In genomic region chr17:50661348-50661747, GRCh38 we compare ENCODE assay signal across 9 cellular contexts. TPM values are rescaled to one million over a fixed set of nuclear protein-coding genes. Genes with fewer than 3 reads are reported as not detected.
DNase-seq lines count a peak whose midpoint lies in the region; ATAC-seq, FAIRE-seq and TF ChIP-seq lines count a peak whose summit lies in the region.
"Had no signal": no experiment of that assay in that cellular context is flagged by ENCODE, and none has a peak within 500 bp of the region (broad histone marks: within the 10 kb centered on the region; RNA-seq: fewer than 3 reads in every experiment).

No MANE protein-coding gene starts in this region.

- H3K4me3 ChIP-seq in keratinocyte (ENCODE audit: control insufficient read depth in 2 of 3, extremely low read depth in 1 of 3, insufficient read depth in 2 of 3, low read depth in 1 of 3, low read length in 3 of 3) (no peak overlapping the region), thyroid gland (replicated peaks in 1 of 3) (no peak overlapping the region)
- H3K4me3 ChIP-seq: GM12878 had no signal

- dilution Hi-C loops in keratinocyte (cut with MboI; ENCODE audit: extremely low pct_ligation_motif_present, low sequenced_read_pairs), result no loop called here

- H3K36me3 Mint-ChIP-seq in activated naive CD4-positive, alpha-beta T cell treated with anti-CD3 and anti-CD28 coated beads, Interleukin-2, amount 10 ng/mL, durations not matched to agents 7 days and 5 days, result no peaks in the 10 kb centered on the region
- no peaks in the 10 kb centered on the region for H3K36me3 Mint-ChIP-seq in activated CD8-positive, alpha-beta T cell treated with anti-CD3 and anti-CD28 coated beads, Interleukin-2, amount 10 ng/mL, durations not matched to agents 7 days and 5 days (ENCODE audit: low read depth)

- CTCF ChIA-PET in activated naive CD4-positive, alpha-beta T cell treated with anti-CD3 and anti-CD28 coated beads, Interleukin-2, amount 10 ng/mL, durations not matched to agents 7 days and 5 days (lab: Charles Lee), result interaction anchor here (0.6 to 2.2 kb wide), 3 partner anchors 31 to 160 kb away, joined by 3 to 12 read pairs (median 3); no protein-coding TSS in a partner anchor
- CTCF ChIA-PET in activated CD8-positive, alpha-beta T cell treated with anti-CD3 and anti-CD28 coated beads, Interleukin-2, amount 10 ng/mL, durations not matched to agents 7 days and 5 days (lab: Charles Lee), result interaction anchor here (1.0 to 1.9 kb wide), 3 partner anchors 9 to 34 kb away, joined by 4 to 8 read pairs (median 4); no protein-coding TSS in a partner anchor

- H3K36me3 ChIP-seq in keratinocyte (ENCODE audit: control insufficient read depth in 2 of 2, extremely low read depth in 1 of 2, insufficient read depth in 2 of 2, low read length in 2 of 2) (peaks cover 0 to 15% of the 10 kb centered on the region in 2 experiments), thyroid gland (no peaks in the 10 kb centered on the region)

- H3K9ac ChIP-seq in keratinocyte (ENCODE audit: control insufficient read depth, extremely low read depth, insufficient read depth, low read length), result peak overlapping the region; percentile 29

- H3K79me2 ChIP-seq in keratinocyte (ENCODE audit: control insufficient read depth, insufficient read depth, low read length), result no peaks in the 10 kb centered on the region

- H3K4me1 ChIP-seq in keratinocyte (ENCODE audit: control insufficient read depth, extremely low read depth, insufficient read depth, low read length) (peaks cover 28% of the 10 kb centered on the region), thyroid gland (peaks cover 34 to 38% of the 10 kb centered on the region in 2 donors)

- H3K27me3 Mint-ChIP-seq in activated naive CD4-positive, alpha-beta T cell treated with anti-CD3 and anti-CD28 coated beads, Interleukin-2, amount 10 ng/mL, durations not matched to agents 7 days and 5 days, result peaks cover 47% of the 10 kb centered on the region
- H3K27me3 Mint-ChIP-seq in activated CD8-positive, alpha-beta T cell treated with anti-CD3 and anti-CD28 coated beads, Interleukin-2, amount 10 ng/mL, durations not matched to agents 7 days and 5 days (ENCODE audit: low read depth), result peaks cover 2% of the 10 kb centered on the region

- no peak overlapping the region for H2AFZ ChIP-seq in keratinocyte (ENCODE audit: control insufficient read depth, low read length)

- H3K9me3 Mint-ChIP-seq in activated naive CD4-positive, alpha-beta T cell treated with anti-CD3 and anti-CD28 coated beads, Interleukin-2, amount 10 ng/mL, durations not matched to agents 7 days and 5 days, result no peaks in the 10 kb centered on the region
- H3K9me3 Mint-ChIP-seq in activated CD8-positive, alpha-beta T cell treated with anti-CD3 and anti-CD28 coated beads, Interleukin-2, amount 10 ng/mL, durations not matched to agents 7 days and 5 days (ENCODE audit: insufficient read depth), result no peaks in the 10 kb centered on the region

- intact Hi-C loops in thyroid gland (cut with DNase I), result no loop called here
- intact Hi-C loops in posterior vena cava (cut with DNase I), result no loop called here

- no peaks in the 10 kb centered on the region for H3K9me1 ChIP-seq in keratinocyte (ENCODE audit: control insufficient read depth, extremely low read depth, insufficient read depth, low read length)

- H3K27ac Mint-ChIP-seq in activated naive CD4-positive, alpha-beta T cell treated with anti-CD3 and anti-CD28 coated beads, Interleukin-2, amount 10 ng/mL, durations not matched to agents 7 days and 5 days, result peak overlapping the region; percentile 83
- H3K27ac Mint-ChIP-seq in activated CD8-positive, alpha-beta T cell treated with anti-CD3 and anti-CD28 coated beads, Interleukin-2, amount 10 ng/mL, durations not matched to agents 7 days and 5 days, result peak overlapping the region; percentile 73

- peaks cover 22% of the 10 kb centered on the region for H3K4me1 Mint-ChIP-seq in activated naive CD4-positive, alpha-beta T cell treated with anti-CD3 and anti-CD28 coated beads, Interleukin-2, amount 10 ng/mL, durations not matched to agents 7 days and 5 days
- peaks cover 15% of the 10 kb centered on the region for H3K4me1 Mint-ChIP-seq in activated CD8-positive, alpha-beta T cell treated with anti-CD3 and anti-CD28 coated beads, Interleukin-2, amount 10 ng/mL, durations not matched to agents 7 days and 5 days (ENCODE audit: low read depth)

- no peak for FAIRE-seq in keratinocyte (lab: Jason Lieb, UNC)
- FAIRE-seq: GM12878 had no signal

- no peak for ATAC-seq in activated CD8-positive, alpha-beta T cell treated with anti-CD3 and anti-CD28 coated beads, Interleukin-2, amount 10 ng/mL, durations not matched to agents 7 days and 5 days
- no peak for ATAC-seq in HG03280 (IDR thresholded peaks at IDR 0.05; ENCODE audit: unreplicated experiment)

- POLR2A ChIA-PET in activated CD8-positive, alpha-beta T cell treated with anti-CD3 and anti-CD28 coated beads, Interleukin-2, amount 10 ng/mL, durations not matched to agents 7 days and 5 days (lab: Charles Lee), result interaction anchor here (0.7 kb wide), 1 partner anchor 596 kb away, joined by 3 read pairs; no protein-coding TSS in a partner anchor

- H3K27ac ChIP-seq in keratinocyte (ENCODE audit: control insufficient read depth, insufficient read depth, low read length) (peak overlapping the region; percentile 76), thyroid gland (peak overlapping the region; percentile 69 to 95 (median 84))

- H3K9me3 ChIP-seq in keratinocyte (ENCODE audit: control insufficient read depth, low read depth, low read length) (no peaks in the 10 kb centered on the region), thyroid gland (no peaks in the 10 kb centered on the region)

- DNase-seq in activated naive CD4-positive, alpha-beta T cell treated with anti-CD3 and anti-CD28 coated beads, Interleukin-2, amount 10 ng/mL, durations not matched to agents 7 days and 5 days, result peak; percentile 0
- DNase-seq in activated naive CD4-positive, alpha-beta T cell treated with anti-CD3 and anti-CD28 coated beads, Interleukin-2, amount 50 U/mL, for 16 hours, result no peak
- no peak for DNase-seq in activated CD8-positive, alpha-beta T cell treated with anti-CD3 and anti-CD28 coated beads, Interleukin-2, amount 10 ng/mL, durations not matched to agents 7 days and 5 days
- DNase-seq in keratinocyte (ENCODE audit: low read depth, low spot score) (no peak), thyroid gland (no peak), posterior vena cava (ENCODE audit: low spot score) (no peak), amygdala (lab: John Stamatoyannopoulos, UW) (no peak)

- H3K4me3 Mint-ChIP-seq in activated naive CD4-positive, alpha-beta T cell treated with anti-CD3 and anti-CD28 coated beads, Interleukin-2, amount 10 ng/mL, durations not matched to agents 7 days and 5 days, result no peak overlapping the region
- no peak overlapping the region for H3K4me3 Mint-ChIP-seq in activated CD8-positive, alpha-beta T cell treated with anti-CD3 and anti-CD28 coated beads, Interleukin-2, amount 10 ng/mL, durations not matched to agents 7 days and 5 days

- WGBS in thyroid gland, 2 donors, result 71 to 76% methylated on average over 5 of the region's 5 CpGs

- peak overlapping the region; percentile 67 for H3K4me2 ChIP-seq in keratinocyte (ENCODE audit: control insufficient read depth, extremely low read depth, insufficient read depth, low read depth, low read length)

- TF ChIP-seq POLR2A in thyroid gland (IDR thresholded peaks at IDR 0.05), result no peak

- no peaks in the 10 kb centered on the region for H3K27me3 ChIP-seq in keratinocyte (ENCODE audit: control insufficient read depth, extremely low read depth, insufficient read depth, low read length)
- no peaks in the 10 kb centered on the region for H3K27me3 ChIP-seq in thyroid gland

- no peaks in the 10 kb centered on the region for H4K20me1 ChIP-seq in keratinocyte (ENCODE audit: control insufficient read depth, extremely low read depth, insufficient read depth, low read length)

- TF ChIP-seq CTCF in keratinocyte (optimal IDR thresholded peaks at IDR 0.05 in 1 of 3, IDR thresholded peaks at IDR 0.05 in 1 of 3, conservative IDR thresholded peaks at IDR 0.05 in 1 of 3; ENCODE audit: extremely low read depth in 1 of 3, insufficient read depth in 2 of 3, low read length in 3 of 3) (no peak), thyroid gland (IDR thresholded peaks at IDR 0.05) (peak in 1 of 6 experiments; percentile 9)

RNA-seq across cellular contexts. Expression of gene ABCC3, which starts 26.7 kb away (rescaled TPM):
- total RNA-seq in activated CD8-positive, alpha-beta T cell treated with anti-CD3 and anti-CD28 coated beads, Interleukin-2, amount 10 ng/mL, durations not matched to agents 7 days and 5 days, result not detected
- 39.6 to 61.6 TPM (median 41.7 TPM) in 3 replicates for polyA plus RNA-seq in keratinocyte
- 16.7 TPM for polyA plus RNA-seq in keratinocyte (2011; ENCODE audit: low read depth)
- polyA plus RNA-seq in keratinocyte (2011; cell fraction: cytosol; rRNA removed), result 18.2 and 18.5 TPM in 2 replicates
- polyA plus RNA-seq in keratinocyte (2011; cell fraction: nucleus; rRNA removed), result 184 and 229 TPM in 2 replicates
- polyA plus RNA-seq in keratinocyte (2012; ENCODE audit: low replicate concordance), result 28.9 and 55.8 TPM in 2 replicates
- 52.7 to 126 TPM (median 73.7 TPM) in 3 replicates for polyA minus RNA-seq in keratinocyte
- polyA minus RNA-seq in keratinocyte (2011; cell fraction: cytosol; rRNA and poly(A)+ RNA removed), result 38.4 TPM
- 116 and 134 TPM in 2 replicates for polyA minus RNA-seq in keratinocyte (2011; cell fraction: nucleus; rRNA and poly(A)+ RNA removed)
- 100 to 1,000 TPM in 2 of 4 donors, 10 to 100 TPM in 2; 51.0 to 189 (median 131) TPM for total RNA-seq in thyroid gland
- 10 to 100 TPM; 13.1 to 19.8 TPM for total RNA-seq in posterior vena cava

RNA-seq across cellular contexts. Expression of gene ANKRD40, which starts 46.4 kb away (rescaled TPM):
- total RNA-seq in activated CD8-positive, alpha-beta T cell treated with anti-CD3 and anti-CD28 coated beads, Interleukin-2, amount 10 ng/mL, durations not matched to agents 7 days and 5 days, result 10 to 100 TPM; 28.9 to 31.2 TPM
- polyA plus RNA-seq in keratinocyte, result 19.3 to 39.8 TPM (median 32.7 TPM) in 3 replicates
- polyA plus RNA-seq in keratinocyte (2011; ENCODE audit: low read depth), result 5.4 TPM
- 22.2 and 33.6 TPM in 2 replicates for polyA plus RNA-seq in keratinocyte (2011; cell fraction: cytosol; rRNA removed)
- polyA plus RNA-seq in keratinocyte (2011; cell fraction: nucleus; rRNA removed), result 31.0 and 36.9 TPM in 2 replicates
- 13.4 and 22.8 TPM in 2 replicates for polyA plus RNA-seq in keratinocyte (2012; ENCODE audit: low replicate concordance)
- 16.5 to 30.1 TPM (median 20.5 TPM) in 3 replicates for polyA minus RNA-seq in keratinocyte
- polyA minus RNA-seq in keratinocyte (2011; cell fraction: cytosol; rRNA and poly(A)+ RNA removed), result 21.7 TPM
- 11.2 and 20.5 TPM in 2 replicates for polyA minus RNA-seq in keratinocyte (2011; cell fraction: nucleus; rRNA and poly(A)+ RNA removed)
- total RNA-seq in thyroid gland, result 10 to 100 TPM; 29.4 to 40.2 (median 35.1) TPM
- 10 to 100 TPM; 57.4 to 77.3 TPM for total RNA-seq in posterior vena cava

RNA-seq across cellular contexts. Expression of gene LUC7L3, which starts 58.1 kb away (rescaled TPM):
- total RNA-seq in activated CD8-positive, alpha-beta T cell treated with anti-CD3 and anti-CD28 coated beads, Interleukin-2, amount 10 ng/mL, durations not matched to agents 7 days and 5 days, result 100 to 1,000 TPM; 112 to 116 TPM
- polyA plus RNA-seq in keratinocyte, result 47.8 to 92.4 TPM (median 53.3 TPM) in 3 replicates
- 521 TPM for polyA plus RNA-seq in keratinocyte (2011; ENCODE audit: low read depth)
- 21.0 and 29.9 TPM in 2 replicates for polyA plus RNA-seq in keratinocyte (2011; cell fraction: cytosol; rRNA removed)
- polyA plus RNA-seq in keratinocyte (2011; cell fraction: nucleus; rRNA removed), result 153 and 263 TPM in 2 replicates
- 64.5 and 89.1 TPM in 2 replicates for polyA plus RNA-seq in keratinocyte (2012; ENCODE audit: low replicate concordance)
- 4.0 to 18.2 TPM (median 4.3 TPM) in 3 replicates for polyA minus RNA-seq in keratinocyte
- polyA minus RNA-seq in keratinocyte (2011; cell fraction: cytosol; rRNA and poly(A)+ RNA removed), result 12.9 TPM
- 48.9 and 58.2 TPM in 2 replicates for polyA minus RNA-seq in keratinocyte (2011; cell fraction: nucleus; rRNA and poly(A)+ RNA removed)
- total RNA-seq in thyroid gland, result 100 to 1,000 TPM in 2 of 4 donors, 10 to 100 TPM in 2; 75.2 to 199 (median 140) TPM
- total RNA-seq in posterior vena cava, result 10 to 100 TPM; 82.0 to 92.5 TPM

Comparison
In these comparisons a context has a peak if more than half of its experiments do, and no peak if none do; other contexts are left out.
1. RNA of gene ABCC3, which starts 26.7 kb away (total RNA-seq): 51.0 to 189 TPM in thyroid gland and 13.1 to 19.8 TPM in posterior vena cava; not detected in activated CD8-positive, alpha-beta T cell treated with anti-CD3 and anti-CD28 coated beads, Interleukin-2, amount 10 ng/mL, durations not matched to agents 7 days and 5 days; every median in the first group is over 10 times any median in the second.